11 cellular contexts compared by ENCODE assay signal in the genomic region with DNA sequence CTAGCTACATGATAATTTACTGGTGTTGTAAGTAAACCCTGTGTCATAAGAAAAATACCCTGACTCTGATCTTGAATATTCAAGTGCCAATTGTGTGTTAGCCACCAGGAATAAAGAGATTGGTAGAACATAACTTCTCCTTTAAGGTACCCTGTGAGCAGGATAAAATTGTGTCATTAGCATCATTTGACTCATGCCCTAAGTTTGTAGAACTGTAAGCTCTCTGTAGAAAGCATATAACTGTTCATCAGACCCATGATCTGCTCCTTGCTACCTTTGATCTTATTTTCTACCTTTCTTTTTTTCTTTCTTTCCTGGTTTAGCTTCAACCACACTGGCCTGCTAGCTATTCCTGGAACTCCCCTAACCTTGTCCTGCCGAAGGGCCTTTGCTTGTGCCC. TPM values are rescaled to one million over a fixed set of nuclear protein-coding genes. Genes with fewer than 3 reads are reported as not detected.
DNase-seq lines count a peak whose midpoint lies in the region; ATAC-seq, FAIRE-seq and TF ChIP-seq lines count a peak whose summit lies in the region.
"Had no signal": no experiment of that assay in that cellular context is flagged by ENCODE, and none has a peak within 500 bp of the region (broad histone marks: within the 10 kb centered on the region; RNA-seq: fewer than 3 reads in every experiment).

No MANE protein-coding gene starts in this region.

- FAIRE-seq in GM12892 (lab: Jason Lieb, UNC) = peak; percentile 51
- FAIRE-seq: bronchial epithelial cell had no signal

- TF ChIP-seq POLR2A in GM12892 (IDR thresholded peaks at IDR 0.05; ENCODE audit: low read depth, low read length) = no peak

- H3K4me1 ChIP-seq in CD4-positive, CD25-positive, alpha-beta regulatory T cell (ENCODE audit: control insufficient read depth, insufficient read depth, low read length, poor library complexity, severe bottlenecking) = no peaks in the 10 kb centered on the region
- no peaks in the 10 kb centered on the region for H3K4me1 ChIP-seq in naive thymus-derived CD4-positive, alpha-beta T cell (ENCODE audit: control insufficient read depth in 2 of 2, insufficient read depth in 2 of 2, low read length in 2 of 2)

- peaks cover 26% of the 10 kb centered on the region for H3K36me3 Mint-ChIP-seq in CD4-positive, CD25-positive, alpha-beta regulatory T cell
- H3K36me3 Mint-ChIP-seq in activated naive CD8-positive, alpha-beta T cell treated with anti-CD3 and anti-CD28 coated beads, Interleukin-2, amount 10 ng/mL, durations not matched to agents 7 days and 5 days = peaks cover 19% of the 10 kb centered on the region
- H3K36me3 Mint-ChIP-seq in naive thymus-derived CD4-positive, alpha-beta T cell = peaks cover 0 to 19% (median 7%) of the 10 kb centered on the region in 5 donors

- no peak overlapping the region for H3K4me3 Mint-ChIP-seq in CD4-positive, CD25-positive, alpha-beta regulatory T cell
- H3K4me3 Mint-ChIP-seq in activated naive CD8-positive, alpha-beta T cell treated with anti-CD3 and anti-CD28 coated beads, Interleukin-2, amount 10 ng/mL, durations not matched to agents 7 days and 5 days = no peak overlapping the region
- H3K4me3 Mint-ChIP-seq in naive thymus-derived CD4-positive, alpha-beta T cell = no peak overlapping the region

- no peak overlapping the region for H3K4me3 ChIP-seq in CD4-positive, CD25-positive, alpha-beta regulatory T cell (ENCODE audit: low read depth, low read length)
- no peak overlapping the region for H3K4me3 ChIP-seq in naive thymus-derived CD4-positive, alpha-beta T cell (ENCODE audit: low read length)

- no peak for ATAC-seq in CD4-positive, CD25-positive, alpha-beta regulatory T cell (ENCODE audit: low read depth in 2 of 2)
- ATAC-seq in activated naive CD8-positive, alpha-beta T cell treated with anti-CD3 and anti-CD28 coated beads, Interleukin-2, amount 10 ng/mL, durations not matched to agents 7 days and 5 days (ENCODE audit: low read depth) = no peak
- ATAC-seq in naive thymus-derived CD4-positive, alpha-beta T cell = no peak
- ATAC-seq in GM21528 (IDR thresholded peaks at IDR 0.05; ENCODE audit: low FRiP score, unreplicated experiment) = no peak

- peak overlapping the region; percentile 46 to 86 (median 70) for H3K27ac Mint-ChIP-seq in CD4-positive, CD25-positive, alpha-beta regulatory T cell
- H3K27ac Mint-ChIP-seq in activated naive CD8-positive, alpha-beta T cell treated with anti-CD3 and anti-CD28 coated beads, Interleukin-2, amount 10 ng/mL, durations not matched to agents 7 days and 5 days = peak overlapping the region; percentile 44
- H3K27ac Mint-ChIP-seq in naive thymus-derived CD4-positive, alpha-beta T cell = peak overlapping the region; percentile 5 to 77 (median 60)

- CTCF ChIA-PET in naive thymus-derived CD4-positive, alpha-beta T cell (lab: Charles Lee) = no interaction called here

- H3K36me3 ChIP-seq in CD4-positive, CD25-positive, alpha-beta regulatory T cell (ENCODE audit: control insufficient read depth, insufficient read depth, low read length) = peaks cover 83% of the 10 kb centered on the region
- peaks cover 27 to 66% (median 44%) of the 10 kb centered on the region in 3 experiments for H3K36me3 ChIP-seq in naive thymus-derived CD4-positive, alpha-beta T cell (ENCODE audit: control insufficient read depth in 2 of 3, insufficient read depth in 3 of 3, low read length in 3 of 3)

- H3K4me1 Mint-ChIP-seq in CD4-positive, CD25-positive, alpha-beta regulatory T cell = peaks cover 11 to 27% (median 18%) of the 10 kb centered on the region in 4 donors
- H3K4me1 Mint-ChIP-seq in activated naive CD8-positive, alpha-beta T cell treated with anti-CD3 and anti-CD28 coated beads, Interleukin-2, amount 10 ng/mL, durations not matched to agents 7 days and 5 days = peaks cover 23% of the 10 kb centered on the region
- peaks cover 4 to 28% (median 16%) of the 10 kb centered on the region in 7 donors for H3K4me1 Mint-ChIP-seq in naive thymus-derived CD4-positive, alpha-beta T cell

- H3K27me3 ChIP-seq in CD4-positive, CD25-positive, alpha-beta regulatory T cell (ENCODE audit: control insufficient read depth, insufficient read depth, low read length) = no peaks in the 10 kb centered on the region
- H3K27me3 ChIP-seq in naive thymus-derived CD4-positive, alpha-beta T cell (ENCODE audit: control insufficient read depth in 2 of 2, insufficient read depth in 2 of 2, low read length in 2 of 2) = no peaks in the 10 kb centered on the region

- no peaks in the 10 kb centered on the region for H3K27me3 Mint-ChIP-seq in CD4-positive, CD25-positive, alpha-beta regulatory T cell
- H3K27me3 Mint-ChIP-seq in activated naive CD8-positive, alpha-beta T cell treated with anti-CD3 and anti-CD28 coated beads, Interleukin-2, amount 10 ng/mL, durations not matched to agents 7 days and 5 days = no peaks in the 10 kb centered on the region
- H3K27me3 Mint-ChIP-seq in naive thymus-derived CD4-positive, alpha-beta T cell = no peaks in the 10 kb centered on the region

- no peaks in the 10 kb centered on the region for H3K9me3 ChIP-seq in CD4-positive, CD25-positive, alpha-beta regulatory T cell (ENCODE audit: control insufficient read depth in 2 of 2, low read length in 2 of 2)
- H3K9me3 ChIP-seq in naive thymus-derived CD4-positive, alpha-beta T cell (ENCODE audit: control insufficient read depth in 2 of 3, low read length in 3 of 3) = no peaks in the 10 kb centered on the region

- POLR2A ChIA-PET in activated naive CD8-positive, alpha-beta T cell treated with anti-CD3 and anti-CD28 coated beads, Interleukin-2, amount 10 ng/mL, durations not matched to agents 7 days and 5 days (lab: Charles Lee) = no interaction called here
- POLR2A ChIA-PET in naive thymus-derived CD4-positive, alpha-beta T cell (lab: Charles Lee) = interaction anchor here (0.9 to 1.1 kb wide), 2 partner anchors 14 to 49 kb away, joined by 3 read pairs; no protein-coding TSS in a partner anchor

- DNase-seq in CD4-positive, CD25-positive, alpha-beta regulatory T cell = no peak
- DNase-seq in GM12892 (ENCODE audit: insufficient read length) (no peak), NCI-H2107 (lab: John Stamatoyannopoulos, UW) (no peak), NCI-H146 treated with DMSO at 0.1 percent for 48 hours (lab: John Stamatoyannopoulos, UW; ENCODE audit: unreplicated experiment) (no peak)
- no peak for DNase-seq in activated naive CD8-positive, alpha-beta T cell treated with anti-CD3 and anti-CD28 coated beads, Interleukin-2, amount 10 ng/mL, durations not matched to agents 7 days and 5 days
- no peak for DNase-seq in naive thymus-derived CD4-positive, alpha-beta T cell
- DNase-seq: NCI-H1417 treated with DMSO at 0.1 percent for 48 hours, OCI-M1, retina had no signal

- intact Hi-C loops in naive thymus-derived CD4-positive, alpha-beta T cell (cut with micrococcal nuclease) = loop anchor here in 1 of 2 donors (2.0 kb wide), 1 partner anchor 53 kb away; a partner anchor contains a TSS

- H3K27ac ChIP-seq in CD4-positive, CD25-positive, alpha-beta regulatory T cell (ENCODE audit: insufficient read depth, low read length, poor library complexity, severe bottlenecking) = no peak overlapping the region
- peak overlapping the region; percentile 26 for H3K27ac ChIP-seq in naive thymus-derived CD4-positive, alpha-beta T cell (ENCODE audit: low read depth, low read length)

- H3K9me3 Mint-ChIP-seq in CD4-positive, CD25-positive, alpha-beta regulatory T cell = no peaks in the 10 kb centered on the region
- no peaks in the 10 kb centered on the region for H3K9me3 Mint-ChIP-seq in activated naive CD8-positive, alpha-beta T cell treated with anti-CD3 and anti-CD28 coated beads, Interleukin-2, amount 10 ng/mL, durations not matched to agents 7 days and 5 days
- no peaks in the 10 kb centered on the region for H3K9me3 Mint-ChIP-seq in naive thymus-derived CD4-positive, alpha-beta T cell

RNA-seq across cellular contexts. Expression of a gene that starts 35.8 kb away (rescaled TPM):
- 8.4 TPM for total RNA-seq in CD4-positive, CD25-positive, alpha-beta regulatory T cell
- polyA plus RNA-seq in CD4-positive, CD25-positive, alpha-beta regulatory T cell = 10 to 100 TPM; 16.2 to 23.2 (median 21.4) TPM
- polyA plus RNA-seq in GM12892 (2012; ENCODE audit: missing spikeins) = 43.2 TPM
- total RNA-seq in activated naive CD8-positive, alpha-beta T cell treated with anti-CD3 and anti-CD28 coated beads, Interleukin-2, amount 10 ng/mL, durations not matched to agents 7 days and 5 days = 10 to 100 TPM; 16.2 to 17.3 TPM
- total RNA-seq in naive thymus-derived CD4-positive, alpha-beta T cell = 10 to 100 TPM in 3 of 5 experiments, 1 to 10 TPM in 2; 6.1 to 24.1 (median 15.0) TPM
- polyA plus RNA-seq in naive thymus-derived CD4-positive, alpha-beta T cell = 10 to 100 TPM; 17.9 to 25.1 TPM

RNA-seq across cellular contexts. Expression of a gene that starts 36.1 kb away (rescaled TPM):
- 238 TPM for total RNA-seq in CD4-positive, CD25-positive, alpha-beta regulatory T cell
- 10 to 100 TPM; 50.3 to 84.2 (median 65.6) TPM for polyA plus RNA-seq in CD4-positive, CD25-positive, alpha-beta regulatory T cell
- polyA plus RNA-seq in GM12892 (2012; ENCODE audit: missing spikeins) = 93.2 TPM
- total RNA-seq in activated naive CD8-positive, alpha-beta T cell treated with anti-CD3 and anti-CD28 coated beads, Interleukin-2, amount 10 ng/mL, durations not matched to agents 7 days and 5 days = 100 to 1,000 TPM; 114 to 116 TPM
- 100 to 1,000 TPM in 2 of 5 experiments, 10 to 100 TPM in 3; 70.3 to 370 (median 82.5) TPM for total RNA-seq in naive thymus-derived CD4-positive, alpha-beta T cell
- 10 to 100 TPM; 42.0 to 48.4 TPM for polyA plus RNA-seq in naive thymus-derived CD4-positive, alpha-beta T cell

RNA-seq across cellular contexts. Expression of a gene that starts 51.7 kb away (rescaled TPM):
- 111 TPM for total RNA-seq in CD4-positive, CD25-positive, alpha-beta regulatory T cell
- polyA plus RNA-seq in CD4-positive, CD25-positive, alpha-beta regulatory T cell = 10 to 100 TPM; 37.4 to 47.2 (median 37.9) TPM
- polyA plus RNA-seq in GM12892 (2012; ENCODE audit: missing spikeins) = 78.8 TPM
- total RNA-seq in activated naive CD8-positive, alpha-beta T cell treated with anti-CD3 and anti-CD28 coated beads, Interleukin-2, amount 10 ng/mL, durations not matched to agents 7 days and 5 days = 100 to 1,000 TPM; 115 to 117 TPM
- total RNA-seq in naive thymus-derived CD4-positive, alpha-beta T cell = 100 to 1,000 TPM in 1 of 5 experiments, 10 to 100 TPM in 4; 67.1 to 174 (median 88.4) TPM
- polyA plus RNA-seq in naive thymus-derived CD4-positive, alpha-beta T cell = 10 to 100 TPM; 31.2 to 48.2 TPM
